Comparison of ENCODE assay signal across 1 cellular context in the genomic region with DNA sequence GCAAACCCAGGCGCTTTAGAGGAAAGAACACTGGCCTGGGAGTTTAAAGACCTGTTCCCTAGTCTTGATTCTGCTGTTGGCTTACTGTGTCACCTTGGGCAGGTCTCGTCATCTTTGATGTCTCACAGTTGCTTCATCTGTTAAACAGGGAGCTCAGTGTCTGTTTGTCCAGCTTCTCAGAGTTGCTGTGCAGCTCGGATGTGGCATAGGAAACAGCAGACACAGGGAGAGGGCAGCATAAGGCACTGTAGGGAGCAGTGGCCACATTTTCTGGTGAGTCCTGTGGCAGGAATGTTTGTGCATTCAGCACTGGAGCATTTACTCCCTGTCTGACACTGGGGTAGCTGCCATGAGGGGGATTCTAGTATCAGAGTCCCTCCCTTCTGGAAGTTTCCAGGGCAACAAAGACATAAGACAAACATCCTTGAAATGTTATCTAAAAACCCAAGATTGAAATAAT.
A peak's percentile ranks its signal among the peaks of the same experiment; 100 is the strongest.
TF ChIP-seq lines count a peak whose summit lies in the region.

No MANE protein-coding gene starts in this region.

TF ChIP-seq in K562, 482 proteins besides CTCF, POLR2A, EP300 and RAD21:
- TF ChIP-seq CEBPG (CRISPR knock-in tag; IDR thresholded peaks at IDR 0.05) (peak; percentile 21; the same call in 1 of the 2 replicates), CEBPG (tag; conservative IDR thresholded peaks at IDR 0.05 in 1 of 2, IDR thresholded peaks at IDR 0.05 in 1 of 2) (no peak), FOXJ2 (tag; IDR thresholded peaks at IDR 0.05) (0 out of 2 replicates have a peak, but pooled peaks have one; percentile 33), RNF219 (CRISPR knock-in tag; IDR thresholded peaks at IDR 0.05) (no peak)
- TF ChIP-seq, protein P1, sequence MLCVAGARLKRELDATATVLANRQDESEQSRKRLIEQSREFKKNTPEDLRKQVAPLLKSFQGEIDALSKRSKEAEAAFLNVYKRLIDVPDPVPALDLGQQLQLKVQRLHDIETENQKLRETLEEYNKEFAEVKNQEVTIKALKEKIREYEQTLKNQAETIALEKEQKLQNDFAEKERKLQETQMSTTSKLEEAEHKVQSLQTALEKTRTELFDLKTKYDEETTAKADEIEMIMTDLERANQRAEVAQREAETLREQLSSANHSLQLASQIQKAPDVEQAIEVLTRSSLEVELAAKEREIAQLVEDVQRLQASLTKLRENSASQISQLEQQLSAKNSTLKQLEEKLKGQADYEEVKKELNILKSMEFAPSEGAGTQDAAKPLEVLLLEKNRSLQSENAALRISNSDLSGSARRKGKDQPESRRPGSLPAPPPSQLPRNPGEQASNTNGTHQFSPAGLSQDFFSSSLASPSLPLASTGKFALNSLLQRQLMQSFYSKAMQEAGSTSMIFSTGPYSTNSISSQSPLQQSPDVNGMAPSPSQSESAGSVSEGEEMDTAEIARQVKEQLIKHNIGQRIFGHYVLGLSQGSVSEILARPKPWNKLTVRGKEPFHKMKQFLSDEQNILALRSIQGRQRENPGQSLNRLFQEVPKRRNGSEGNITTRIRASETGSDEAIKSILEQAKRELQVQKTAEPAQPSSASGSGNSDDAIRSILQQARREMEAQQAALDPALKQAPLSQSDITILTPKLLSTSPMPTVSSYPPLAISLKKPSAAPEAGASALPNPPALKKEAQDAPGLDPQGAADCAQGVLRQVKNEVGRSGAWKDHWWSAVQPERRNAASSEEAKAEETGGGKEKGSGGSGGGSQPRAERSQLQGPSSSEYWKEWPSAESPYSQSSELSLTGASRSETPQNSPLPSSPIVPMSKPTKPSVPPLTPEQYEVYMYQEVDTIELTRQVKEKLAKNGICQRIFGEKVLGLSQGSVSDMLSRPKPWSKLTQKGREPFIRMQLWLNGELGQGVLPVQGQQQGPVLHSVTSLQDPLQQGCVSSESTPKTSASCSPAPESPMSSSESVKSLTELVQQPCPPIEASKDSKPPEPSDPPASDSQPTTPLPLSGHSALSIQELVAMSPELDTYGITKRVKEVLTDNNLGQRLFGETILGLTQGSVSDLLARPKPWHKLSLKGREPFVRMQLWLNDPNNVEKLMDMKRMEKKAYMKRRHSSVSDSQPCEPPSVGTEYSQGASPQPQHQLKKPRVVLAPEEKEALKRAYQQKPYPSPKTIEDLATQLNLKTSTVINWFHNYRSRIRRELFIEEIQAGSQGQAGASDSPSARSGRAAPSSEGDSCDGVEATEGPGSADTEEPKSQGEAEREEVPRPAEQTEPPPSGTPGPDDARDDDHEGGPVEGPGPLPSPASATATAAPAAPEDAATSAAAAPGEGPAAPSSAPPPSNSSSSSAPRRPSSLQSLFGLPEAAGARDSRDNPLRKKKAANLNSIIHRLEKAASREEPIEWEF (CRISPR knock-in tag; IDR thresholded peaks at IDR 0.05), result no peak
